ENCODE assay signal across 8 cellular contexts in the genomic region with DNA sequence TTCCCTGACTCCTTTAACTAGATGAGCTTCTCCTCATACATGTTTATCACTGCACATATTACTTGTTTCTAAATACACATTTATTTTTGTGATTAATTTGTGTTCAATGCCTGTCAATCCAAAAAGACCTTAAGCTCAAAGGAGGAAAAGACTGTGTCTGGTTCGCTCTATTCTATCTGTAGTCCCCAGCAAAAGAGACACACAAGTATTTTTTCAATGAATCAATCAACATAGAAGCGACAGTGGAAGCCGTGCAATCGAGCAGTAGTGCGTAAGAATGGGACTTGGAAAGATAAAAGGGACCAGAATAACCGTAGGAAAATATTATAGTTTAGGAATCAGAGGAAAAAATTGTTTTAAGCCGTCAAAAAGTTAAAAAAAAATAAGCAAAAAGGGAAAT. TPM values are rescaled to one million over a fixed set of nuclear protein-coding genes. Genes with fewer than 3 reads are reported as not detected.
DNase-seq lines count a peak whose midpoint lies in the region; ATAC-seq, FAIRE-seq and TF ChIP-seq lines count a peak whose summit lies in the region.

No MANE protein-coding gene starts in this region.

- peaks cover 0 to 13% of the 10 kb centered on the region in 2 experiments; a peak in 2 of 4 replicates for H3K36me3 ChIP-seq in HCT116 (ENCODE audit: control insufficient read depth in 1 of 2, insufficient read depth in 2 of 2, low read length in 2 of 2)
- peaks cover 24% of the 10 kb centered on the region for H3K36me3 ChIP-seq in mesodermal cell (ENCODE audit: control insufficient read depth, insufficient read depth, low read length)
- H3K36me3 ChIP-seq in adrenal gland (replicated peaks in 1 of 2) = no peaks in the 10 kb centered on the region

- BruUV-seq in HCT116 (replicated peaks; lab: Mats Ljungman, UMichigan) = no TSS peak

- peak overlapping the region; percentile 83 to 96; a peak in 4 of 6 replicates for H3K27ac ChIP-seq in A549
- H3K27ac ChIP-seq in HCT116 (ENCODE audit: low read depth, low read length) = no peak overlapping the region
- no peak overlapping the region for H3K27ac ChIP-seq in mesodermal cell (ENCODE audit: low read depth, low read length, severe bottlenecking)
- no peak overlapping the region for H3K27ac ChIP-seq in adrenal gland

- peaks cover 85% of the 10 kb centered on the region for H3K79me2 ChIP-seq in HCT116 (ENCODE audit: insufficient read depth, low read length)

- H4K20me1 ChIP-seq in HCT116 (ENCODE audit: insufficient read depth) = peaks cover 4% of the 10 kb centered on the region; the same call in 1 of the 2 replicates

- H3K9me2 ChIP-seq in HCT116 (ENCODE audit: insufficient read depth) = no peaks in the 10 kb centered on the region

- H3K27me3 ChIP-seq in HCT116 (ENCODE audit: insufficient read depth, low read length) = no peaks in the 10 kb centered on the region
- no peaks in the 10 kb centered on the region for H3K27me3 ChIP-seq in adrenal gland

- TF ChIP-seq RAD21 in A549 (conservative IDR thresholded peaks at IDR 0.05 in 1 of 2, IDR thresholded peaks at IDR 0.05 in 1 of 2) = no peak
- TF ChIP-seq RAD21 in HCT116 (IDR thresholded peaks at IDR 0.05; ENCODE audit: low read depth) = no peak

- in situ Hi-C loops in astrocyte of the spinal cord (cut with HindIII; ENCODE audit: low sequenced_read_pairs) = no loop called here

- H3K9ac ChIP-seq in HCT116 (ENCODE audit: low read length) = peak overlapping the region; percentile 95

- H3K4me2 ChIP-seq in A549 (peak overlapping the region; percentile 95), HCT116 (ENCODE audit: low read length) (peak overlapping the region; percentile 94)

- 70% methylated on average over 7 of the region's 7 CpGs for WGBS in A549 (ENCODE audit: missing lambda C conversion rate)
- 20% methylated on average over 2 to 6 of the region's 7 CpGs for WGBS in mesodermal cell (ENCODE audit: insufficient coverage in 2 of 2), 2 experiments
- WGBS in adrenal gland, 4 donors = 31 to 37% (median 33%) methylated on average over 7 of the region's 7 CpGs

- RAD21 ChIA-PET in HCT116 (lab: Charles Lee; ENCODE audit: low non-redundant PET in 1 of 2, low total read pairs in 2 of 2, uncharacterized antibody in 2 of 2, unreplicated experiment in 2 of 2) = no interaction called here

- intact Hi-C loops in HCT116 (cut with micrococcal nuclease) = no loop called here
- intact Hi-C loops in adrenal gland (cut with DNase I) = no loop called here

- H3K4me1 ChIP-seq in A549 = peaks cover 43% of the 10 kb centered on the region
- peaks cover 3 to 22% of the 10 kb centered on the region in 2 experiments; a peak in 3 of 4 replicates for H3K4me1 ChIP-seq in HCT116 (ENCODE audit: control insufficient read depth in 1 of 2, insufficient read depth in 2 of 2, low read length in 2 of 2)
- H3K4me1 ChIP-seq in mesodermal cell (ENCODE audit: control insufficient read depth, insufficient read depth, low read length, poor library complexity, severe bottlenecking) = peaks cover 25% of the 10 kb centered on the region
- peaks cover 6 to 32% of the 10 kb centered on the region in 2 donors for H3K4me1 ChIP-seq in adrenal gland (replicated peaks in 1 of 2)

- CTCF ChIA-PET in A549 (lab: Yijun Ruan, JAX) (interaction anchor here (1.4 to 2.5 kb wide), 2 partner anchors 26 to 139 kb away, joined by 6 to 18 read pairs; a partner anchor contains a TSS), HCT116 (lab: Charles Lee) (no interaction called here)

- TF ChIP-seq POLR2A in A549 (IDR thresholded peaks at IDR 0.05; ENCODE audit: low read length) = no peak
- no peak for TF ChIP-seq POLR2A in HCT116 (IDR thresholded peaks at IDR 0.05; ENCODE audit: borderline replicate concordance, extremely low read depth, insufficient read depth, insufficient read length)
- TF ChIP-seq POLR2A in adrenal gland (IDR thresholded peaks at IDR 0.05) = no peak

- H3K9me3 ChIP-seq in A549 (no peaks in the 10 kb centered on the region), HCT116 (ENCODE audit: control insufficient read depth in 1 of 2, insufficient read depth in 1 of 2, low read depth in 1 of 2, low read length in 2 of 2) (no peaks in the 10 kb centered on the region), mesodermal cell (ENCODE audit: control insufficient read depth, low read length) (no peaks in the 10 kb centered on the region), adrenal gland (replicated peaks in 1 of 3) (no peaks in the 10 kb centered on the region)

- no peak overlapping the region for H2AFZ ChIP-seq in HCT116 (ENCODE audit: low read depth, low read length, poor library complexity, severe bottlenecking)

- no peak for ATAC-seq in A549
- no peak for ATAC-seq in HCT116
- ATAC-seq in HG03097 (IDR thresholded peaks at IDR 0.05; ENCODE audit: low FRiP score, unreplicated experiment) = no peak
- no peak for ATAC-seq in GM18502 (IDR thresholded peaks at IDR 0.05; ENCODE audit: poor library complexity, unreplicated experiment)

- TF ChIP-seq EP300 in A549 (IDR thresholded peaks at IDR 0.05) = no peak

- H3K4me3 ChIP-seq in A549 = peak overlapping the region; percentile 69
- H3K4me3 ChIP-seq in HCT116 (replicated peaks in 1 of 2; ENCODE audit: low read depth in 1 of 2, low read length in 2 of 2) = peak overlapping the region; percentile 81 to 82
- H3K4me3 ChIP-seq in astrocyte of the spinal cord (ENCODE audit: low read depth, low read length) = peak overlapping the region; percentile 73
- peak overlapping the region; percentile 73 for H3K4me3 ChIP-seq in mesodermal cell (ENCODE audit: extremely low read depth, insufficient read depth, low read length, poor library complexity, severe bottlenecking)
- no peak overlapping the region for H3K4me3 ChIP-seq in adrenal gland

- POLR2A ChIA-PET in A549 (lab: Yijun Ruan, JAX) = no interaction called here
- POLR2A ChIA-PET in HCT116 (lab: Charles Lee) = interaction anchor here (1.6 kb wide), 1 partner anchor 10 kb away, joined by 4 read pairs; no protein-coding TSS in a partner anchor

- DNase-seq in A549 (ENCODE audit: low read depth in 1 of 2, low spot score in 1 of 2) (no peak), HCT116 (ENCODE audit: low read depth, low spot score) (no peak), astrocyte of the spinal cord (ENCODE audit: low read depth, low spot score) (no peak), GM20000 (ENCODE audit: low spot score) (no peak), adrenal gland (no peak)

- TF ChIP-seq CTCF in A549 (IDR thresholded peaks at IDR 0.05) (no peak), HCT116 (IDR thresholded peaks at IDR 0.05 in 2 of 3, conservative IDR thresholded peaks at IDR 0.05 in 1 of 3; ENCODE audit: borderline replicate concordance in 1 of 3, insufficient read depth in 1 of 3, low read depth in 2 of 3, low read length in 2 of 3) (no peak), astrocyte of the spinal cord (IDR thresholded peaks at IDR 0.05; ENCODE audit: low read depth, low read length) (no peak), GM20000 (IDR thresholded peaks at IDR 0.05; ENCODE audit: extremely low read depth, missing control alignments) (no peak), adrenal gland (IDR thresholded peaks at IDR 0.05) (no peak)

- no peak for FAIRE-seq in A549 (lab: Jason Lieb, UNC)

TF ChIP-seq in A549, 52 proteins besides CTCF, POLR2A, EP300 and RAD21:
- TF ChIP-seq CEBPB (IDR thresholded peaks at IDR 0.05) = no peak
- no peak for TF ChIP-seq SREBF2 (IDR thresholded peaks at IDR 0.05)

TF ChIP-seq in HCT116, 20 proteins besides CTCF, POLR2A, EP300 and RAD21:
- TF ChIP-seq SP1 (IDR thresholded peaks at IDR 0.05; ENCODE audit: low read depth) = no peak
- TF ChIP-seq, protein P1, sequence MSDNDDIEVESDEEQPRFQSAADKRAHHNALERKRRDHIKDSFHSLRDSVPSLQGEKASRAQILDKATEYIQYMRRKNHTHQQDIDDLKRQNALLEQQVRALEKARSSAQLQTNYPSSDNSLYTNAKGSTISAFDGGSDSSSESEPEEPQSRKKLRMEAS (IDR thresholded peaks at IDR 0.05) = no peak
- no peak for TF ChIP-seq POLR2AphosphoS5 (IDR thresholded peaks at IDR 0.05; ENCODE audit: low read depth, low read length)
- no peak for TF ChIP-seq YY1 (IDR thresholded peaks at IDR 0.05; ENCODE audit: extremely low read depth, insufficient replicate concordance, low read depth, low read length)

RNA-seq across cellular contexts. Expression of a gene that starts 1.0 kb away (rescaled TPM):
- 21.1 and 35.6 TPM in 2 replicates for polyA plus RNA-seq in A549 (2011; rRNA removed)
- 5.8 and 6.0 TPM in 2 replicates for polyA plus RNA-seq in A549 (2012; cell fraction: cytosol; rRNA removed)
- polyA plus RNA-seq in A549 (2012; cell fraction: nucleus; rRNA removed) = 3.5 and 3.9 TPM in 2 replicates
- 14.4 to 16.3 TPM (median 16.0 TPM) in 3 replicates for polyA plus RNA-seq in A549 (2017; fragmentation: RNase III; extraction: RNeasy Plus Mini Kit Qiagen cat#74134 plus additional on column Dnase treatment)
- 17.9 and 19.7 TPM in 2 replicates for polyA minus RNA-seq in A549 (2011; rRNA and poly(A)+ RNA removed)
- total RNA-seq in HCT116 (2021; ENCODE audit: unreplicated experiment) = 44.3 TPM
- 8.4 and 12.7 TPM in 2 replicates for polyA plus RNA-seq in HCT116 (2012)
- polyA plus RNA-seq in mesodermal cell (2013, experiment 1 of 2) = 18.0 TPM
- polyA plus RNA-seq in mesodermal cell (2013, experiment 2 of 2) = 22.7 TPM
- total RNA-seq in adrenal gland = 1 to 10 TPM; 1.6 to 6.3 (median 3.0) TPM
- polyA plus RNA-seq in adrenal gland = 1 to 10 TPM in 2 of 3 donors, under 1 TPM in 1; 0.64 to 3.7 (median 1.9) TPM

RNA-seq across cellular contexts. Expression of a gene that starts 1.1 kb away (rescaled TPM):
- 15.3 and 15.9 TPM in 2 replicates for polyA plus RNA-seq in A549 (2011; rRNA removed)
- 3.0 TPM in 2 replicates for polyA plus RNA-seq in A549 (2012; cell fraction: cytosol; rRNA removed)
- polyA plus RNA-seq in A549 (2012; cell fraction: nucleus; rRNA removed) = 1.6 and 2.8 TPM in 2 replicates
- polyA plus RNA-seq in A549 (2017; fragmentation: RNase III; extraction: RNeasy Plus Mini Kit Qiagen cat#74134 plus additional on column Dnase treatment) = 16.4 to 20.7 TPM (median 18.4 TPM) in 3 replicates
- polyA minus RNA-seq in A549 (2011; rRNA and poly(A)+ RNA removed) = 26.5 and 26.9 TPM in 2 replicates
- 23.7 TPM for total RNA-seq in HCT116 (2021; ENCODE audit: unreplicated experiment)
- polyA plus RNA-seq in HCT116 (2012) = 4.2 and 4.7 TPM in 2 replicates
- 14.5 TPM for polyA plus RNA-seq in mesodermal cell (2013, experiment 1 of 2)
- polyA plus RNA-seq in mesodermal cell (2013, experiment 2 of 2) = 17.1 TPM
- 10 to 100 TPM in 6 of 8 donors, 1 to 10 TPM in 2; 8.0 to 23.1 (median 15.9) TPM for total RNA-seq in adrenal gland
- polyA plus RNA-seq in adrenal gland = 10 to 100 TPM in 1 of 3 donors, 1 to 10 TPM in 2; 4.5 to 12.0 (median 6.4) TPM

RNA-seq across cellular contexts. Expression of a gene that starts 25.5 kb away (rescaled TPM):
- 72.3 and 76.1 TPM in 2 replicates for polyA plus RNA-seq in A549 (2011; rRNA removed)
- 145 and 182 TPM in 2 replicates for polyA plus RNA-seq in A549 (2012; cell fraction: cytosol; rRNA removed)
- 144 and 188 TPM in 2 replicates for polyA plus RNA-seq in A549 (2012; cell fraction: nucleus; rRNA removed)
- polyA plus RNA-seq in A549 (2017; fragmentation: RNase III; extraction: RNeasy Plus Mini Kit Qiagen cat#74134 plus additional on column Dnase treatment) = 42.9 to 48.2 TPM (median 43.0 TPM) in 3 replicates
- 284 and 330 TPM in 2 replicates for polyA minus RNA-seq in A549 (2011; rRNA and poly(A)+ RNA removed)
- 101 TPM for total RNA-seq in HCT116 (2021; ENCODE audit: unreplicated experiment)
- polyA plus RNA-seq in HCT116 (2012) = 88.5 and 92.7 TPM in 2 replicates
- 98.4 TPM for polyA plus RNA-seq in mesodermal cell (2013, experiment 1 of 2)
- 85.4 TPM for polyA plus RNA-seq in mesodermal cell (2013, experiment 2 of 2)
- 100 to 1,000 TPM in 2 of 8 donors, 10 to 100 TPM in 6; 44.5 to 132 (median 85.2) TPM for total RNA-seq in adrenal gland
- 100 to 1,000 TPM in 1 of 3 donors, 10 to 100 TPM in 2; 23.2 to 114 (median 25.0) TPM for polyA plus RNA-seq in adrenal gland

Comparison
In these comparisons a context has a peak if more than half of its experiments do, and no peak if none do; other contexts are left out.
1. H3K27ac ChIP-seq: peak in A549 (2 of 2); none in HCT116 (single experiment), mesodermal cell (single experiment) and adrenal gland (0 of 5).
2. H3K4me3 ChIP-seq: peak in A549 (single experiment), HCT116 (2 of 2), astrocyte of the spinal cord (single experiment) and mesodermal cell (single experiment); none in adrenal gland (0 of 4).